ENCODE assay signal across 29 cellular contexts in genomic region chr9:115715656-115716055, GRCh38.
"Had no signal": no experiment of that assay in that cellular context is flagged by ENCODE, and none has a peak within 500 bp of the region (broad histone marks: within the 10 kb centered on the region; RNA-seq: fewer than 3 reads in every experiment).

No MANE protein-coding gene starts in this region.

- H3K4me1 Mint-ChIP-seq: activated naive CD8-positive, alpha-beta T cell treated with anti-CD3 and anti-CD28 coated beads, Interleukin-2, amount 10 ng/mL, durations not matched to agents 7 days and 5 days; stimulated activated naive B cell treated with anti-CD40 and anti-IgM and Interleukin-4, amounts not matched to agents 10 μg/mL and 1 μg/mL and 100 μg/mL, for 72 hours had no signal

- H3K4me3 Mint-ChIP-seq: activated naive CD4-positive, alpha-beta T cell treated with anti-CD3 and anti-CD28 coated beads for 36 hours; activated naive CD8-positive, alpha-beta T cell treated with anti-CD3 and anti-CD28 coated beads, Interleukin-2, amount 10 ng/mL, durations not matched to agents 7 days and 5 days; natural killer cell treated with Interleukin-12 subunit alpha and Interleukin-12 subunit beta and Interleukin-15 and Interleukin-18, amount 100 ng/mL, for 72 hours; stimulated activated naive B cell treated with anti-CD40 and anti-IgM and Interleukin-4, amounts not matched to agents 10 μg/mL and 1 μg/mL and 100 μg/mL, for 72 hours; T-helper 1 cell treated with Interleukin-12 subunit alpha and Interleukin-12 subunit beta and Interleukin-4 antibody, amounts not matched to agents 30 μg/mL and 1 μg/mL, for 36 hours had no signal

- H3K36me3 Mint-ChIP-seq: activated naive CD8-positive, alpha-beta T cell treated with anti-CD3 and anti-CD28 coated beads, Interleukin-2, amount 10 ng/mL, durations not matched to agents 7 days and 5 days; natural killer cell treated with Interleukin-12 subunit alpha and Interleukin-12 subunit beta and Interleukin-15 and Interleukin-18, amount 100 ng/mL, for 72 hours; stimulated activated naive B cell treated with anti-CD40 and anti-IgM and Interleukin-4, amounts not matched to agents 10 μg/mL and 1 μg/mL and 100 μg/mL, for 72 hours had no signal

- ATAC-seq: heart right ventricle; left lung; lower lobe of right lung; mucosa of descending colon; natural killer cell treated with Interleukin-12 subunit alpha and Interleukin-12 subunit beta and Interleukin-15 and Interleukin-18, amount 100 ng/mL, for 72 hours; stimulated activated naive B cell treated with anti-CD40 and anti-IgM and Interleukin-4, amounts not matched to agents 10 μg/mL and 1 μg/mL and 100 μg/mL, for 72 hours had no signal

- DNase-seq: activated CD4-positive, alpha-beta T cell treated with anti-CD3 and anti-CD28 coated beads for 4 hours; activated CD4-positive, alpha-beta T cell treated with anti-CD3 and anti-CD28 coated beads, Interleukin-2, amount 50 U/mL, for 4 hours; activated CD8-positive, alpha-beta memory T cell treated with anti-CD3 and anti-CD28 coated beads for 24 hours; activated effector memory CD4-positive, alpha-beta T cell treated with Interleukin-2 at 50 U/mL for 16 hours; activated naive CD4-positive, alpha-beta T cell treated with anti-CD3 and anti-CD28 coated beads for 36 hours; activated naive CD8-positive, alpha-beta T cell treated with anti-CD3 and anti-CD28 coated beads, Interleukin-2, amount 10 ng/mL, durations not matched to agents 7 days and 5 days; amniotic stem cell; central memory CD4-positive, alpha-beta T cell; dermis blood vessel endothelial cell; effector CD4-positive, alpha-beta T cell; esophagus squamous epithelium; foreskin melanocyte; heart right ventricle; left lung; lower lobe of right lung; mesendoderm; mucosa of descending colon; retina; sigmoid colon; stimulated activated CD4-positive, alpha-beta T cell treated with anti-CD3 and anti-CD28 coated beads, Interleukin-15, amount 100 ng/mL, for 24 hours; stimulated activated CD4-positive, alpha-beta T cell treated with anti-CD3 and anti-CD28 coated beads, Interleukin-2, amount 100 ng/mL, for 24 hours; stimulated activated naive B cell treated with anti-CD40 and anti-IgM and Interleukin-4, amounts not matched to agents 10 μg/mL and 1 μg/mL and 100 μg/mL, for 72 hours; stomach; T-helper 9 cell; tibial artery had no signal

- H3K27me3 Mint-ChIP-seq: activated naive CD8-positive, alpha-beta T cell treated with anti-CD3 and anti-CD28 coated beads, Interleukin-2, amount 10 ng/mL, durations not matched to agents 7 days and 5 days; natural killer cell treated with Interleukin-12 subunit alpha and Interleukin-12 subunit beta and Interleukin-15 and Interleukin-18, amount 100 ng/mL, for 72 hours; stimulated activated naive B cell treated with anti-CD40 and anti-IgM and Interleukin-4, amounts not matched to agents 10 μg/mL and 1 μg/mL and 100 μg/mL, for 72 hours had no signal

- H3K27ac ChIP-seq: esophagus squamous epithelium, heart right ventricle, left lung, lower lobe of right lung, sigmoid colon, stomach, suprapubic skin, tibial artery, VCaP had no signal

- H3K4me1 ChIP-seq: esophagus squamous epithelium, heart right ventricle, left lung, lower lobe of right lung, sigmoid colon, stomach, suprapubic skin had no signal

- H3K4me3 ChIP-seq: esophagus squamous epithelium, heart right ventricle, left lung, lower lobe of right lung, mucosa of descending colon, sigmoid colon, stomach, suprapubic skin, tibial artery had no signal

- H3K27ac Mint-ChIP-seq: activated naive CD4-positive, alpha-beta T cell treated with anti-CD3 and anti-CD28 coated beads for 36 hours; activated naive CD8-positive, alpha-beta T cell treated with anti-CD3 and anti-CD28 coated beads, Interleukin-2, amount 10 ng/mL, durations not matched to agents 7 days and 5 days; natural killer cell treated with Interleukin-12 subunit alpha and Interleukin-12 subunit beta and Interleukin-15 and Interleukin-18, amount 100 ng/mL, for 72 hours; stimulated activated naive B cell treated with anti-CD40 and anti-IgM and Interleukin-4, amounts not matched to agents 10 μg/mL and 1 μg/mL and 100 μg/mL, for 72 hours; T-helper 1 cell treated with Interleukin-12 subunit alpha and Interleukin-12 subunit beta and Interleukin-4 antibody, amounts not matched to agents 30 μg/mL and 1 μg/mL, for 36 hours had no signal

- H3K9me3 Mint-ChIP-seq: activated naive CD4-positive, alpha-beta T cell treated with anti-CD3 and anti-CD28 coated beads for 36 hours; T-helper 1 cell treated with Interleukin-12 subunit alpha and Interleukin-12 subunit beta and Interleukin-4 antibody, amounts not matched to agents 30 μg/mL and 1 μg/mL, for 36 hours had no signal

- H3K9me3 ChIP-seq: esophagus squamous epithelium, left lung, lower lobe of right lung, mucosa of descending colon, sigmoid colon, stomach, suprapubic skin, tibial artery had no signal

- H3K36me3 ChIP-seq: esophagus squamous epithelium, heart right ventricle, left lung, lower lobe of right lung, sigmoid colon, stomach, suprapubic skin, tibial artery had no signal

- H3K27me3 ChIP-seq: esophagus squamous epithelium, heart right ventricle, left lung, sigmoid colon, stomach, suprapubic skin, tibial artery had no signal
